8 cellular contexts compared by ENCODE assay signal in genomic region chr20:63082308-63082938, GRCh38.
DNase-seq lines count a peak whose midpoint lies in the region; ATAC-seq and TF ChIP-seq lines count a peak whose summit lies in the region.

No MANE protein-coding gene starts in this region.

- H3K4me1 Mint-ChIP-seq in chondrocyte (ENCODE audit: low read depth): no peaks in the 10 kb centered on the region
- H3K4me1 Mint-ChIP-seq in nephron progenitor cell: no peaks in the 10 kb centered on the region

- peaks cover 3% of the 10 kb centered on the region for H3K36me3 Mint-ChIP-seq in chondrocyte (ENCODE audit: low read depth)
- H3K36me3 Mint-ChIP-seq in nephron progenitor cell (ENCODE audit: low read depth): no peaks in the 10 kb centered on the region

- ATAC-seq in HG03442 (IDR thresholded peaks at IDR 0.05; ENCODE audit: unreplicated experiment): no peak
- no peak for ATAC-seq in GM21360 (IDR thresholded peaks at IDR 0.05; ENCODE audit: unreplicated experiment)

- no peak overlapping the region for H3K27ac Mint-ChIP-seq in chondrocyte (ENCODE audit: unreplicated experiment)
- H3K27ac Mint-ChIP-seq in nephron progenitor cell: no peak overlapping the region

- DNase-seq in GM10248 (ENCODE audit: extremely low spot score): peak; percentile 79
- peak; percentile 54 for DNase-seq in NCI-H460 (ENCODE audit: extremely low read depth, low read depth)
- DNase-seq in chondrocyte (ENCODE audit: low spot score): peak; percentile 83
- DNase-seq in nephron progenitor cell: peak; percentile 96
- no peak for DNase-seq in OCI-M2 (lab: John Stamatoyannopoulos, UW; ENCODE audit: unreplicated experiment)
- no peak for DNase-seq in DMS79 (lab: John Stamatoyannopoulos, UW)

- TF ChIP-seq CTCF in GM10248 (IDR thresholded peaks at IDR 0.05; ENCODE audit: control extremely low read depth, extremely low read depth, low read depth, missing control alignments) (no peak), chondrocyte (IDR thresholded peaks at IDR 0.05) (no peak), nephron progenitor cell (IDR thresholded peaks at IDR 0.05) (no peak)

- H3K9me3 Mint-ChIP-seq in chondrocyte (ENCODE audit: low read depth) (peaks cover 23% of the 10 kb centered on the region), nephron progenitor cell (peaks cover 23% of the 10 kb centered on the region)

- POLR2A ChIA-PET in GM10248 (lab: Yijun Ruan, JAX): no interaction called here

- H3K4me3 Mint-ChIP-seq in chondrocyte (ENCODE audit: unreplicated experiment): no peak overlapping the region
- H3K4me3 Mint-ChIP-seq in nephron progenitor cell: no peak overlapping the region

- CTCF ChIA-PET in GM10248 (lab: Yijun Ruan, JAX): interaction anchor here (1.4 kb wide), 1 partner anchor 102 kb away, joined by 3 read pairs; no protein-coding TSS in a partner anchor

- H3K27me3 Mint-ChIP-seq in chondrocyte (ENCODE audit: low read depth): peaks cover 27% of the 10 kb centered on the region
- peaks cover 82% of the 10 kb centered on the region for H3K27me3 Mint-ChIP-seq in nephron progenitor cell (ENCODE audit: low read depth, poor library complexity)

Comparison
In these comparisons a context has a peak if more than half of its experiments do, and no peak if none do; other contexts are left out.
1. DNase-seq: peak in GM10248 (single experiment), NCI-H460 (single experiment), chondrocyte (single experiment) and nephron progenitor cell (single experiment); none in OCI-M2 (single experiment) and DMS79 (single experiment).